9 cellular contexts compared by ENCODE assay signal in the genomic region with DNA sequence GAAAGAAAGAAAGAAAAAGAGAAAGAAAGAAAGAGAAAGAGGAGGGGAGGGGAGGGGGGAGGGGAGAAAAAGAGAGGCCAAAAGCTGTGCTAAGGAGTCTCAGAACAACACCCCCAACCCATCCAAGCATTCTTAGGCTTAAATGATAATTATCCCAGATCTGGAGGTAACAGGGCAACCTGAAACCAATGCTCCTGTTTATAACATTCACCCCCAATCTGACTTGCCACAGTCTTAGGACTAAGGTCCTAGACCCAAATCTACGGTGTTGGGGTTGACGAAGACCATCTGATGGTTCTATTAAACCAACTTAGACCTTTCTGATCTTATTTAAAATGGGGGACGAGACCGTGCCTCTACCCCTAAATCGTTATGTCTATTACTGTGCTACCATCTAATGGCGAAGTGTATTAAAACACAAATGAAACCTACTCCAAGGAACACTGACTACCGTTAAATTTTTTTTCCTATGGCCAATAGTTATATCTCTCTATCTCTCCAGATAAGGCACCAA.
DNase-seq lines count a peak whose midpoint lies in the region; ATAC-seq and TF ChIP-seq lines count a peak whose summit lies in the region.
"Had no signal": no experiment of that assay in that cellular context is flagged by ENCODE, and none has a peak within 500 bp of the region (broad histone marks: within the 10 kb centered on the region; RNA-seq: fewer than 3 reads in every experiment).

No MANE protein-coding gene starts in this region.

- intact Hi-C loops in MCF 10A (cut with micrococcal nuclease) = loop anchor here (1.0 to 10.0 kb wide), 11 partner anchors 93 to 1013 kb away; a partner anchor contains a TSS

- no peaks in the 10 kb centered on the region for H3K27me3 ChIP-seq in tibial nerve

- H3K36me3 Mint-ChIP-seq in MCF 10A (ENCODE audit: insufficient read depth, unreplicated experiment) = no peaks in the 10 kb centered on the region
- H3K36me3 Mint-ChIP-seq: CD4-positive, CD25-positive, alpha-beta regulatory T cell had no signal

- POLR2A ChIA-PET in MCF 10A (lab: Yijun Ruan, JAX) = interaction anchor here (0.9 to 1.8 kb wide), 5 partner anchors 119 to 381 kb away, joined by 3 to 11 read pairs (median 5); a partner anchor contains a TSS

- TF ChIP-seq CTCF in MCF 10A (IDR thresholded peaks at IDR 0.05; ENCODE audit: unreplicated experiment) = peak; percentile 80
- peak in 4 of 5 experiments; percentile 23 to 60 (median 34) for TF ChIP-seq CTCF in tibial nerve (IDR thresholded peaks at IDR 0.05)

- no peak for ATAC-seq in GM21381 (IDR thresholded peaks at IDR 0.05; ENCODE audit: unreplicated experiment)

- CTCF ChIA-PET in MCF 10A (lab: Yijun Ruan, JAX) = interaction anchor here (0.6 to 5.5 kb wide), 22 partner anchors 9 to 806 kb away, joined by 3 to 51 read pairs (median 4); a partner anchor contains a TSS

- WGBS in tibial nerve, 2 donors = 6 to 7% methylated on average over 7 of the region's 7 CpGs

- TF ChIP-seq EP300 in tibial nerve (IDR thresholded peaks at IDR 0.05) = no peak

- H3K27me3 Mint-ChIP-seq in MCF 10A (ENCODE audit: insufficient read depth, unreplicated experiment) = no peaks in the 10 kb centered on the region

- H3K4me3 Mint-ChIP-seq in MCF 10A (ENCODE audit: unreplicated experiment) = peak overlapping the region; percentile 58
- H3K4me3 Mint-ChIP-seq: CD4-positive, CD25-positive, alpha-beta regulatory T cell had no signal

- H3K4me1 ChIP-seq in tibial nerve = peaks cover 0 to 29% (median 9%) of the 10 kb centered on the region in 4 donors

- peak overlapping the region; percentile 53 for H3K27ac Mint-ChIP-seq in MCF 10A (ENCODE audit: low read depth, unreplicated experiment)
- H3K27ac Mint-ChIP-seq: CD4-positive, CD25-positive, alpha-beta regulatory T cell had no signal

- peak overlapping the region in 2 of 4 donors; percentile 30 to 42 for H3K4me3 ChIP-seq in tibial nerve

- DNase-seq in NCI-H510A treated with DMSO at 0.1 percent for 48 hours (lab: John Stamatoyannopoulos, UW) = peak; percentile 28
- no peak for DNase-seq in NCI-H510A (lab: John Stamatoyannopoulos, UW)
- DNase-seq in NCI-H2196 treated with DMSO at 0.1 percent for 48 hours (lab: John Stamatoyannopoulos, UW; ENCODE audit: unreplicated experiment) = peak; percentile 30
- peak; percentile 83 for DNase-seq in MCF 10A (ENCODE audit: unreplicated experiment)
- peak; percentile 73 for DNase-seq in left kidney (ENCODE audit: low read depth, low spot score)
- DNase-seq in tibial nerve (ENCODE audit: low spot score in 2 of 2) = no peak
- DNase-seq in stimulated activated CD8-positive, alpha-beta memory T cell treated with anti-CD3 and anti-CD28 coated beads, Interleukin-4, amount 100 ng/mL, for 48 hours = no peak
- DNase-seq: CD4-positive, CD25-positive, alpha-beta regulatory T cell had no signal

- H3K36me3 ChIP-seq in tibial nerve = no peaks in the 10 kb centered on the region

- BruUV-seq in MCF 10A (replicated peaks; lab: Mats Ljungman, UMichigan) = no TSS peak

- peaks cover 16% of the 10 kb centered on the region for H3K4me1 Mint-ChIP-seq in MCF 10A (ENCODE audit: insufficient read depth, unreplicated experiment)

- H3K9me3 Mint-ChIP-seq in MCF 10A (ENCODE audit: unreplicated experiment) = no peaks in the 10 kb centered on the region

- TF ChIP-seq POLR2A in tibial nerve (IDR thresholded peaks at IDR 0.05) = no peak

- H3K9me3 ChIP-seq in tibial nerve = no peaks in the 10 kb centered on the region

- H3K27ac ChIP-seq in tibial nerve = peak overlapping the region in 1 of 4 donors; percentile 10

Comparison
In these comparisons a context has a peak if more than half of its experiments do, and no peak if none do; other contexts are left out.
1. DNase-seq: peak in NCI-H510A treated with DMSO at 0.1 percent for 48 hours (single experiment), NCI-H2196 treated with DMSO at 0.1 percent for 48 hours (single experiment), MCF 10A (single experiment) and left kidney (single experiment); none in NCI-H510A (single experiment), tibial nerve (0 of 2) and stimulated activated CD8-positive, alpha-beta memory T cell treated with anti-CD3 and anti-CD28 coated beads, Interleukin-4, amount 100 ng/mL, for 48 hours (single experiment).